ENCODE assay signal across 24 cellular contexts in genomic region chr9:22078081-22078480, GRCh38.
"Had no signal": no experiment of that assay in that cellular context is flagged by ENCODE, and none has a peak within 500 bp of the region (broad histone marks: within the 10 kb centered on the region; RNA-seq: fewer than 3 reads in every experiment).

No MANE protein-coding gene starts in this region.

- H3K4me3 ChIP-seq: esophagus muscularis mucosa, gastrocnemius medialis, heart right ventricle, psoas muscle, right lobe of liver, spleen, thoracic aorta, transverse colon had no signal

- H3K4me1 Mint-ChIP-seq: nephron progenitor cell had no signal

- H3K4me1 ChIP-seq: gastrocnemius medialis, psoas muscle, right lobe of liver, spleen, transverse colon had no signal

- H3K27me3 ChIP-seq: esophagus muscularis mucosa, gastrocnemius medialis, heart right ventricle, right lobe of liver, spleen, transverse colon had no signal

- H3K27ac Mint-ChIP-seq: dendritic cell treated with granulocyte-macrophage colony-stimulating factor and Interleukin-4, amounts not matched to agents 40 ng/mL and 50 ng/mL, for 4 days; effector memory CD8-positive, alpha-beta T cell; naive B cell; nephron progenitor cell; stimulated activated naive B cell treated with anti-CD40 and anti-IgM and Interleukin-4, amounts not matched to agents 10 μg/mL and 1 μg/mL and 100 μg/mL, for 72 hours; stimulated activated naive CD8-positive, alpha-beta T cell treated with anti-CD3 and anti-CD28 coated beads, Interleukin-15, amount 100 ng/mL, for 72 hours had no signal

- H3K9me3 Mint-ChIP-seq: dendritic cell treated with granulocyte-macrophage colony-stimulating factor and Interleukin-4, amounts not matched to agents 40 ng/mL and 50 ng/mL, for 4 days; effector memory CD8-positive, alpha-beta T cell; nephron progenitor cell had no signal

- H3K36me3 ChIP-seq: esophagus muscularis mucosa, gastrocnemius medialis, heart right ventricle, neutrophil, right lobe of liver, spleen, thoracic aorta, transverse colon had no signal

- H3K27ac ChIP-seq: epithelial cell of prostate, esophagus muscularis mucosa, gastrocnemius medialis, heart right ventricle, neutrophil, psoas muscle, right lobe of liver, spleen, thoracic aorta, transverse colon had no signal

- H3K4me3 Mint-ChIP-seq: dendritic cell treated with granulocyte-macrophage colony-stimulating factor and Interleukin-4, amounts not matched to agents 40 ng/mL and 50 ng/mL, for 4 days; effector memory CD8-positive, alpha-beta T cell; naive B cell; nephron progenitor cell; stimulated activated naive B cell treated with anti-CD40 and anti-IgM and Interleukin-4, amounts not matched to agents 10 μg/mL and 1 μg/mL and 100 μg/mL, for 72 hours had no signal

- DNase-seq: effector memory CD8-positive, alpha-beta T cell; gastrocnemius medialis; heart right ventricle; hypothalamus; kidney glomerular epithelial cell; mesendoderm; naive B cell; nephron progenitor cell; psoas muscle; retina; right lobe of liver; spleen; stimulated activated CD4-positive, alpha-beta T cell treated with anti-CD3 and anti-CD28 coated beads, Interleukin-15, amount 100 ng/mL, for 24 hours; stimulated activated CD4-positive, alpha-beta T cell treated with anti-CD3 and anti-CD28 coated beads, Interleukin-1b, Interleukin-23, amount 100 ng/mL, for 48 hours; stimulated activated CD4-positive, alpha-beta T cell treated with anti-CD3 and anti-CD28 coated beads, Interleukin-4, amount 100 ng/mL, for 24 hours; stimulated activated naive B cell treated with anti-CD40 and anti-IgM and Interleukin-4, amounts not matched to agents 10 μg/mL and 1 μg/mL and 100 μg/mL, for 72 hours; stimulated activated naive CD8-positive, alpha-beta T cell treated with anti-CD3 and anti-CD28 coated beads, Interleukin-15, amount 100 ng/mL, for 72 hours; substantia nigra; transverse colon had no signal

- ATAC-seq: effector memory CD8-positive, alpha-beta T cell; gastrocnemius medialis; heart right ventricle; psoas muscle; right lobe of liver; stimulated activated naive B cell treated with anti-CD40 and anti-IgM and Interleukin-4, amounts not matched to agents 10 μg/mL and 1 μg/mL and 100 μg/mL, for 72 hours; stimulated activated naive CD8-positive, alpha-beta T cell treated with anti-CD3 and anti-CD28 coated beads, Interleukin-15, amount 100 ng/mL, for 72 hours had no signal

- H3K9me3 ChIP-seq: esophagus muscularis mucosa, gastrocnemius medialis, heart right ventricle, neutrophil, psoas muscle, right lobe of liver, spleen, thoracic aorta, transverse colon had no signal
